ENCODE assay signal across 2 cellular contexts in genomic region chr10:125694874-125695273, GRCh38.
TF ChIP-seq lines count a peak whose summit lies in the region.

No MANE protein-coding gene starts in this region.

TF ChIP-seq in IMR-90, 13 proteins besides CTCF, POLR2A, EP300 and RAD21:
- TF ChIP-seq MAFK (IDR thresholded peaks at IDR 0.05; ENCODE audit: low read depth, low read length) (0 out of 2 replicates have a peak, but pooled peaks have one; percentile 3), NFE2L2 (IDR thresholded peaks at IDR 0.05; ENCODE audit: low read depth, low read length) (peak; percentile 77), MXI1 (IDR thresholded peaks at IDR 0.05; ENCODE audit: borderline replicate concordance, low read depth, low read length) (no peak)
TF ChIP-seq in IMR-90: peak in this region for 2.

TF ChIP-seq in K562, 482 proteins besides CTCF, POLR2A, EP300 and RAD21:
- TF ChIP-seq NFE2 (IDR thresholded peaks at IDR 0.05; ENCODE audit: low read depth) (peak; percentile 30; the same call in 1 of the 2 replicates), JUNB (CRISPR knock-in tag; conservative IDR thresholded peaks at IDR 0.05) (no peak), CLOCK (CRISPR knock-in tag; IDR thresholded peaks at IDR 0.05; ENCODE audit: borderline replicate concordance) (no peak), ZNF217 (CRISPR knock-in tag; IDR thresholded peaks at IDR 0.05) (no peak), ZNF766 (CRISPR knock-in tag; conservative IDR thresholded peaks at IDR 0.05) (peak; percentile 99)
